Comparison of ENCODE assay signal across 8 cellular contexts in genomic region chr11:64235427-64236161, GRCh38. TPM values are rescaled to one million over a fixed set of nuclear protein-coding genes. Genes with fewer than 3 reads are reported as not detected.
DNase-seq lines count a peak whose midpoint lies in the region; ATAC-seq and TF ChIP-seq lines count a peak whose summit lies in the region.

No MANE protein-coding gene starts in this region.

- H3K27me3 Mint-ChIP-seq in neural crest cell (ENCODE audit: low read depth): no peaks in the 10 kb centered on the region

- no peak for DNase-seq in MM.1S
- no peak for DNase-seq in effector memory CD4-positive, alpha-beta T cell
- DNase-seq in neural crest cell (ENCODE audit: low read depth, low spot score): no peak
- no peak for DNase-seq in dedifferentiated amniotic fluid mesenchymal stem cell (ENCODE audit: extremely low spot score)
- DNase-seq in SW 1271 (lab: John Stamatoyannopoulos, UW): no peak

- no peak overlapping the region for H2AFZ ChIP-seq in MM.1S (ENCODE audit: low read length)

- H3K27ac ChIP-seq in BLaER1 treated with 17β-estradiol and CSF1 and Interleukin-3, amounts not matched to agents 10 nM and 100 nM: peak overlapping the region in 6 of 11 experiments; percentile 40 to 70 (median 66); a peak in 7 of 22 replicates
- H3K27ac ChIP-seq in MM.1S (ENCODE audit: low read length): no peak overlapping the region
- H3K27ac ChIP-seq in effector memory CD4-positive, alpha-beta T cell (ENCODE audit: insufficient read depth, low read length, poor library complexity, severe bottlenecking): peak overlapping the region; percentile 60

- peaks cover 83 to 90% (median 87%) of the 10 kb centered on the region in 10 experiments for H3K4me1 ChIP-seq in BLaER1 treated with 17β-estradiol and CSF1 and Interleukin-3, amounts not matched to agents 10 nM and 100 nM
- H3K4me1 ChIP-seq in MM.1S (ENCODE audit: low read length): peaks cover 16% of the 10 kb centered on the region
- H3K4me1 ChIP-seq in effector memory CD4-positive, alpha-beta T cell (ENCODE audit: control insufficient read depth, insufficient read depth, low read length, poor library complexity, severe bottlenecking): peaks cover 32% of the 10 kb centered on the region

- H3K4me3 Mint-ChIP-seq in neural crest cell: peak overlapping the region; percentile 86

- H3K4me2 ChIP-seq in BLaER1 treated with 17β-estradiol and CSF1 and Interleukin-3, amounts not matched to agents 10 nM and 100 nM: peak overlapping the region; percentile 93 to 99 (median 97)
- peak overlapping the region; percentile 88 for H3K4me2 ChIP-seq in MM.1S (ENCODE audit: low read depth, low read length)

- peaks cover 18% of the 10 kb centered on the region for H3K79me2 ChIP-seq in MM.1S (ENCODE audit: low read length)

- peaks cover 3% of the 10 kb centered on the region for H3K36me3 Mint-ChIP-seq in neural crest cell (ENCODE audit: low read depth)

- ATAC-seq in GM18498 (IDR thresholded peaks at IDR 0.05; ENCODE audit: unreplicated experiment) (no peak), HG03432 (IDR thresholded peaks at IDR 0.05; ENCODE audit: unreplicated experiment) (no peak)

- peaks cover 22% of the 10 kb centered on the region for H3K4me1 Mint-ChIP-seq in neural crest cell

- peaks cover 23% of the 10 kb centered on the region for H3F3A ChIP-seq in MM.1S (ENCODE audit: insufficient read depth, low read length)

- H4K20me1 ChIP-seq in BLaER1 treated with 17β-estradiol and CSF1 and Interleukin-3, amounts not matched to agents 10 nM and 100 nM: peaks cover 0 to 28% (median 11%) of the 10 kb centered on the region in 11 experiments; a peak in 10 of 22 replicates
- no peaks in the 10 kb centered on the region for H4K20me1 ChIP-seq in MM.1S (ENCODE audit: insufficient read depth, low read length)

- H3K27me3 ChIP-seq in BLaER1 treated with 17β-estradiol and CSF1 and Interleukin-3, amounts not matched to agents 10 nM and 100 nM: no peaks in the 10 kb centered on the region
- H3K27me3 ChIP-seq in MM.1S (replicated peaks; ENCODE audit: insufficient read depth, low read length): no peaks in the 10 kb centered on the region
- no peaks in the 10 kb centered on the region for H3K27me3 ChIP-seq in effector memory CD4-positive, alpha-beta T cell (replicated peaks; ENCODE audit: control insufficient read depth, insufficient read depth, low read length, poor library complexity, severe bottlenecking)

- peak overlapping the region; percentile 67 to 84 (median 72) for H3K4me3 ChIP-seq in BLaER1 treated with 17β-estradiol and CSF1 and Interleukin-3, amounts not matched to agents 10 nM and 100 nM
- H3K4me3 ChIP-seq in MM.1S (ENCODE audit: low read length): peak overlapping the region; percentile 73
- H3K4me3 ChIP-seq in effector memory CD4-positive, alpha-beta T cell (ENCODE audit: insufficient read depth, low read depth, low read length, poor library complexity, severe bottlenecking): peak overlapping the region; percentile 68

- TF ChIP-seq CTCF in MM.1S (IDR thresholded peaks at IDR 0.05; ENCODE audit: low read length): no peak
- no peak for TF ChIP-seq CTCF in neural crest cell (conservative IDR thresholded peaks at IDR 0.05)

- no peaks in the 10 kb centered on the region for H3K9me3 Mint-ChIP-seq in neural crest cell

- no peaks in the 10 kb centered on the region for H3K9me2 ChIP-seq in MM.1S (replicated peaks; ENCODE audit: insufficient read depth, low read length)

- no peak overlapping the region for H3K27ac Mint-ChIP-seq in neural crest cell (ENCODE audit: unreplicated experiment)

- peaks cover 13 to 38% (median 23%) of the 10 kb centered on the region in 11 experiments; a peak in 21 of 22 replicates for H3K36me3 ChIP-seq in BLaER1 treated with 17β-estradiol and CSF1 and Interleukin-3, amounts not matched to agents 10 nM and 100 nM
- no peaks in the 10 kb centered on the region for H3K36me3 ChIP-seq in MM.1S (replicated peaks; ENCODE audit: insufficient read depth, low read length)
- H3K36me3 ChIP-seq in effector memory CD4-positive, alpha-beta T cell (ENCODE audit: control insufficient read depth, insufficient read depth, low read length): no peaks in the 10 kb centered on the region

- no peaks in the 10 kb centered on the region for H3K9me3 ChIP-seq in BLaER1 treated with 17β-estradiol and CSF1 and Interleukin-3, amounts not matched to agents 10 nM and 100 nM (replicated peaks in 1 of 11)
- no peaks in the 10 kb centered on the region for H3K9me3 ChIP-seq in MM.1S (replicated peaks; ENCODE audit: insufficient read depth, low read length)
- no peaks in the 10 kb centered on the region for H3K9me3 ChIP-seq in effector memory CD4-positive, alpha-beta T cell (ENCODE audit: control insufficient read depth, low read length)

- peak overlapping the region; percentile 66 to 83 (median 77); a peak in 21 of 22 replicates for H3K9ac ChIP-seq in BLaER1 treated with 17β-estradiol and CSF1 and Interleukin-3, amounts not matched to agents 10 nM and 100 nM
- H3K9ac ChIP-seq in MM.1S (ENCODE audit: low read length): peak overlapping the region; percentile 46; the same call in 1 of the 2 replicates

RNA-seq across cellular contexts. Expression of gene VEGFB, which starts 1.2 kb away (rescaled TPM):
- total RNA-seq in neural crest cell: 61.2 and 62.7 TPM in 2 replicates

RNA-seq across cellular contexts. Expression of gene DNAJC4, which starts 5.2 kb away (rescaled TPM):
- 27.2 TPM in 2 replicates for total RNA-seq in neural crest cell

RNA-seq across cellular contexts. Expression of gene FKBP2, which starts 5.3 kb away (rescaled TPM):
- total RNA-seq in neural crest cell: 29.2 and 33.7 TPM in 2 replicates

RNA-seq across cellular contexts. Expression of gene NUDT22, which starts 9.5 kb away (rescaled TPM):
- 35.7 and 40.8 TPM in 2 replicates for total RNA-seq in neural crest cell

RNA-seq across cellular contexts. Expression of gene TRPT1, which starts 9.6 kb away (rescaled TPM):
- total RNA-seq in neural crest cell: 40.2 and 43.2 TPM in 2 replicates
